Comparison of ENCODE assay signal across 7 cellular contexts in genomic region chr7:76356823-76357222, GRCh38. TPM values are rescaled to one million over a fixed set of nuclear protein-coding genes. Genes with fewer than 3 reads are reported as not detected.
DNase-seq lines count a peak whose midpoint lies in the region; ATAC-seq and TF ChIP-seq lines count a peak whose summit lies in the region.

No MANE protein-coding gene starts in this region.

- H3K4me1 ChIP-seq in lower lobe of right lung, result peaks cover 46% of the 10 kb centered on the region

- no peak for TF ChIP-seq CTCF in GM12864 (IDR thresholded peaks at IDR 0.05; ENCODE audit: low read depth, low read length, missing control alignments)
- no peak for TF ChIP-seq CTCF in astrocyte of the spinal cord (IDR thresholded peaks at IDR 0.05; ENCODE audit: low read depth, low read length)
- TF ChIP-seq CTCF in lower lobe of right lung (IDR thresholded peaks at IDR 0.05), result no peak

- peak overlapping the region; percentile 99 for H3K27ac ChIP-seq in lower lobe of right lung

- H3K36me3 ChIP-seq in lower lobe of right lung, result no peaks in the 10 kb centered on the region

- DNase-seq in GM12864 (ENCODE audit: low read depth) (no peak), NCI-H1105 (lab: John Stamatoyannopoulos, UW) (peak; percentile 75), astrocyte of the spinal cord (ENCODE audit: low read depth, low spot score) (peak; percentile 47), lower lobe of right lung (no peak), hippocampal formation (lab: John Stamatoyannopoulos, UW) (no peak)

- intact Hi-C loops in lower lobe of right lung (cut with DNase I), result no loop called here

- H3K9me3 ChIP-seq in lower lobe of right lung, result no peaks in the 10 kb centered on the region

- H3K4me3 ChIP-seq in GM12864 (ENCODE audit: low read depth, low read length) (peak overlapping the region; percentile 89), astrocyte of the spinal cord (ENCODE audit: low read depth, low read length) (peak overlapping the region; percentile 89), lower lobe of right lung (peak overlapping the region; percentile 91)

- no peaks in the 10 kb centered on the region for H3K27me3 ChIP-seq in lower lobe of right lung (ENCODE audit: low read depth)

- no peak for ATAC-seq in lower lobe of right lung
- ATAC-seq in HG03097 (IDR thresholded peaks at IDR 0.05; ENCODE audit: low FRiP score, unreplicated experiment), result no peak
- no peak for ATAC-seq in HG03045 (IDR thresholded peaks at IDR 0.05; ENCODE audit: unreplicated experiment)

- in situ Hi-C loops in astrocyte of the spinal cord (cut with HindIII; ENCODE audit: low sequenced_read_pairs), result no loop called here

RNA-seq across cellular contexts. Expression of gene YWHAG, which starts 2.0 kb away (rescaled TPM):
- 97.1 TPM for total RNA-seq in lower lobe of right lung

RNA-seq across cellular contexts. Expression of gene SSC4D, which starts 52.7 kb away (rescaled TPM):
- 1.7 TPM for total RNA-seq in lower lobe of right lung

RNA-seq across cellular contexts. Expression of gene HSPB1, which starts 54.4 kb away (rescaled TPM):
- 609 TPM for total RNA-seq in lower lobe of right lung

Comparison
In these comparisons a context has a peak if more than half of its experiments do, and no peak if none do; other contexts are left out.
1. DNase-seq: peak in NCI-H1105 (single experiment) and astrocyte of the spinal cord (single experiment); none in GM12864 (single experiment), lower lobe of right lung (single experiment) and hippocampal formation (0 of 2).
2. Peak in every context shown above with its lines, with median percentiles within 50 percentile points of each other: H3K4me3 ChIP-seq.